Comparison of ENCODE assay signal across 11 cellular contexts in the genomic region with DNA sequence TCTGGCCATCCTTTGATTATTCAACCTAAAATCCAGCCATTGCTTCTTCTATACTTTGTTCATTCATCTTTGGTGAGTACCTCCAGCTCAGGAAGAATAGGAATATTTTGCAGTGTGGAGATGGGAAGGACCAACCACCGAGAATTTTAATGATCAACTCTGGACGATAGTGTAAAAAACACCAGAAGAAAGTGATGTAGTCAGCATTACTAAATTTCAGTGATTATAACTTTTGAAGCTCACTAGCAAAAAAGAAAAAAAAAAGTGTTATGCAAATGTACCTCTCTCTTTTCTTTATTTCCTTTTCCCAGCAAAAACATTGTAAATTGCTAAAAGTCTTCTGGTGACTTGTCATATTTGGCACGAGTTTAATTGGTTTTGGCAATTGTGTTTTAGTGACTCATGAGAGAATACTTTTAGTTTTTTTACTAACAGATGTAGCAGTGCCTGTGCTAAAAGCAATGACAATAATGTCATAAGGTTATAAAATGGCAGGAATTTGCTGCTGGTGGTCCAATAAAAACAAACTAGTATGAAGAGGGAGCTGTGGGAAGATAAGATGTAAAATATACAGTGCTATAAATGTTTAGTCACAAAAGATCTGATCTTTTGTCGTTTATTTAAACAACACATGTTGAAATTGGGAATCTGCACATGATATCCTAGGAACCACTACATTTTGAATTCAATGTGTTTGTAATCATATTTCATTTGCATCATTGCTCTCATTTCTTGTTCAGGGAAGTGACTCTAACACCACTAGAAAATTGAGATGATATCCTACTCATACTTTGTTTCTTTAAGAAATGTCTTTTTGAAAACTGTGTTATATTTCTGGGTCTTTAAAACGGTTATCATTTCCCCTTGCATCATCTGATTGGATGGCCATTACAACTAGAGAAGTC.
DNase-seq lines count a peak whose midpoint lies in the region; ATAC-seq and TF ChIP-seq lines count a peak whose summit lies in the region.
"Had no signal": no experiment of that assay in that cellular context is flagged by ENCODE, and none has a peak within 500 bp of the region (broad histone marks: within the 10 kb centered on the region; RNA-seq: fewer than 3 reads in every experiment).

No MANE protein-coding gene starts in this region.

- ATAC-seq in activated CD8-positive, alpha-beta T cell treated with anti-CD3 and anti-CD28 coated beads for 36 hours: no peak

- no peaks in the 10 kb centered on the region for H3K4me1 Mint-ChIP-seq in activated naive CD4-positive, alpha-beta T cell treated with anti-CD3 and anti-CD28 coated beads for 36 hours (ENCODE audit: low read depth)
- no peaks in the 10 kb centered on the region for H3K4me1 Mint-ChIP-seq in activated CD8-positive, alpha-beta T cell treated with anti-CD3 and anti-CD28 coated beads for 36 hours (ENCODE audit: low read depth)

- CTCF ChIA-PET in activated naive CD4-positive, alpha-beta T cell treated with anti-CD3 and anti-CD28 coated beads for 36 hours (lab: Charles Lee): no interaction called here
- CTCF ChIA-PET in activated CD8-positive, alpha-beta T cell treated with anti-CD3 and anti-CD28 coated beads for 36 hours (lab: Charles Lee): interaction anchor here (0.9 kb wide), 1 partner anchor 48 kb away, joined by 3 read pairs; no protein-coding TSS in a partner anchor

- H3K27ac Mint-ChIP-seq in activated naive CD4-positive, alpha-beta T cell treated with anti-CD3 and anti-CD28 coated beads for 36 hours: no peak overlapping the region
- no peak overlapping the region for H3K27ac Mint-ChIP-seq in activated CD8-positive, alpha-beta T cell treated with anti-CD3 and anti-CD28 coated beads for 36 hours

- peak overlapping the region; percentile 84 for H3K27ac ChIP-seq in SK-N-MC
- H3K27ac ChIP-seq: right lobe of liver had no signal

- no peak for TF ChIP-seq CTCF in activated CD8-positive, alpha-beta T cell treated with anti-CD3 and anti-CD28 coated beads for 36 hours (IDR thresholded peaks at IDR 0.05)

- H3K36me3 Mint-ChIP-seq in activated naive CD4-positive, alpha-beta T cell treated with anti-CD3 and anti-CD28 coated beads for 36 hours (ENCODE audit: low read depth): no peaks in the 10 kb centered on the region
- H3K36me3 Mint-ChIP-seq in activated CD8-positive, alpha-beta T cell treated with anti-CD3 and anti-CD28 coated beads for 36 hours (ENCODE audit: low read depth): no peaks in the 10 kb centered on the region

- intact Hi-C loops in activated naive CD4-positive, alpha-beta T cell treated with anti-CD3 and anti-CD28 coated beads for 36 hours (cut with micrococcal nuclease): no loop called here
- intact Hi-C loops in activated CD8-positive, alpha-beta T cell treated with anti-CD3 and anti-CD28 coated beads for 36 hours (cut with micrococcal nuclease): no loop called here

- DNase-seq in EL (peak; percentile 96), SK-N-MC (ENCODE audit: low read depth, low spot score) (no peak), fibroblast of the conjunctiva (ENCODE audit: low read depth) (peak; percentile 90), pulmonary artery endothelial cell (ENCODE audit: low read depth, low spot score) (peak; percentile 89), D341Med (ENCODE audit: low spot score) (no peak), occipital lobe (lab: John Stamatoyannopoulos, UW) (no peak)
- DNase-seq in activated naive CD4-positive, alpha-beta T cell treated with anti-CD3 and anti-CD28 coated beads for 36 hours: no peak
- DNase-seq in activated CD8-positive, alpha-beta T cell treated with anti-CD3 and anti-CD28 coated beads for 36 hours: no peak
- DNase-seq: DMS 273 treated with DMSO at 0.1 percent for 48 hours, NCI-H1694, right lobe of liver had no signal

- peak overlapping the region; percentile 28 for H3K4me3 ChIP-seq in SK-N-MC
- H3K4me3 ChIP-seq: right lobe of liver had no signal

- H3K9me3 ChIP-seq in SK-N-MC (ENCODE audit: low read depth, low read length): no peaks in the 10 kb centered on the region
- H3K9me3 ChIP-seq: right lobe of liver had no signal

- H3K9me3 Mint-ChIP-seq in activated naive CD4-positive, alpha-beta T cell treated with anti-CD3 and anti-CD28 coated beads for 36 hours: no peaks in the 10 kb centered on the region
- H3K9me3 Mint-ChIP-seq in activated CD8-positive, alpha-beta T cell treated with anti-CD3 and anti-CD28 coated beads for 36 hours: no peaks in the 10 kb centered on the region

- POLR2A ChIA-PET in activated CD8-positive, alpha-beta T cell treated with anti-CD3 and anti-CD28 coated beads for 36 hours (lab: Charles Lee): no interaction called here

- peaks cover 7% of the 10 kb centered on the region for H3K27me3 Mint-ChIP-seq in activated naive CD4-positive, alpha-beta T cell treated with anti-CD3 and anti-CD28 coated beads for 36 hours (ENCODE audit: low read depth)
- peaks cover 4% of the 10 kb centered on the region for H3K27me3 Mint-ChIP-seq in activated CD8-positive, alpha-beta T cell treated with anti-CD3 and anti-CD28 coated beads for 36 hours

- H3K36me3 ChIP-seq in SK-N-MC (ENCODE audit: insufficient read depth, low read length): no peaks in the 10 kb centered on the region
- H3K36me3 ChIP-seq: right lobe of liver had no signal

- H3K9ac ChIP-seq in SK-N-MC (ENCODE audit: insufficient read length): no peak overlapping the region

- no peak overlapping the region for H3K4me3 Mint-ChIP-seq in activated naive CD4-positive, alpha-beta T cell treated with anti-CD3 and anti-CD28 coated beads for 36 hours
- no peak overlapping the region for H3K4me3 Mint-ChIP-seq in activated CD8-positive, alpha-beta T cell treated with anti-CD3 and anti-CD28 coated beads for 36 hours

Comparison
In these comparisons a context has a peak if more than half of its experiments do, and no peak if none do; other contexts are left out.
1. DNase-seq: peak in EL (single experiment), fibroblast of the conjunctiva (single experiment) and pulmonary artery endothelial cell (single experiment); none in SK-N-MC (single experiment), D341Med (single experiment), occipital lobe (single experiment), activated naive CD4-positive, alpha-beta T cell treated with anti-CD3 and anti-CD28 coated beads for 36 hours (single experiment) and activated CD8-positive, alpha-beta T cell treated with anti-CD3 and anti-CD28 coated beads for 36 hours (single experiment).